27 cellular contexts compared by ENCODE assay signal in the genomic region with DNA sequence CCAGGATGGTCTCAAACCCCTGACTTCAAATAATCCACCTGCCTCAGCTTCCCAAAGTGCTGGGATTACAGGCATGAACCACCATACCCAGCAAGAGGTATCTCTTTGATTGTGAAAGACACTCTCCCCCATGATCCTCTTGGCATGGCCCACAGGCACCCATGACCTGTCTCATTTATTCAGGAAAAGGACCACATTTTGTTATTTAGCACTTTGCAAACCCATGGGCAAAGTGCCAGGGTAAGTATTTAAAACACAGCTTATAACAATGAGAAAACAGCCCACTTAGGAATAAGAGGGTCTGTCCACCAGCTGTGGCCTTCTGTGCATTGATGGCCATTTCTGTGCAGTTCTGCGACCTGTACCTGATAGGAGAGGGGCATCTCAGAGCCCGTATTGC. TPM values are rescaled to one million over a fixed set of nuclear protein-coding genes. Genes with fewer than 3 reads are reported as not detected.
DNase-seq lines count a peak whose midpoint lies in the region; ATAC-seq and TF ChIP-seq lines count a peak whose summit lies in the region.
"Had no signal": no experiment of that assay in that cellular context is flagged by ENCODE, and none has a peak within 500 bp of the region (broad histone marks: within the 10 kb centered on the region; RNA-seq: fewer than 3 reads in every experiment).

No MANE protein-coding gene starts in this region.

- no peak overlapping the region for H3K4me3 ChIP-seq in parathyroid adenoma (ENCODE audit: low read depth, low read length)
- H3K4me3 ChIP-seq: GM23338, SJCRH30, spleen had no signal

- H3K4me1 ChIP-seq in parathyroid adenoma = no peaks in the 10 kb centered on the region
- H3K4me1 ChIP-seq: BE2C had no signal

- H3K4me2 ChIP-seq in parathyroid adenoma (ENCODE audit: low read length) = no peak overlapping the region
- H3K4me2 ChIP-seq: GM23338 had no signal

- peaks cover 14% of the 10 kb centered on the region for H3K9me3 Mint-ChIP-seq in activated naive CD4-positive, alpha-beta T cell treated with anti-CD3 and anti-CD28 coated beads, Interleukin-2, amount 10 ng/mL, durations not matched to agents 7 days and 5 days
- no peaks in the 10 kb centered on the region for H3K9me3 Mint-ChIP-seq in endothelial cell (ENCODE audit: unreplicated experiment)
- peaks cover 8% of the 10 kb centered on the region for H3K9me3 Mint-ChIP-seq in T-helper 2 cell treated with Interferon-gamma antibody and Interleukin-4, amounts not matched to agents 5 μg/mL and 100 μg/mL, for 36 hours
- H3K9me3 Mint-ChIP-seq: activated naive CD4-positive, alpha-beta T cell treated with anti-CD3 and anti-CD28 coated beads, Interleukin-2, amount 50 U/mL, for 24 hours; central memory CD8-positive, alpha-beta T cell; T-cell had no signal

- CTCF ChIA-PET in activated naive CD4-positive, alpha-beta T cell treated with anti-CD3 and anti-CD28 coated beads, Interleukin-2, amount 10 ng/mL, durations not matched to agents 7 days and 5 days (lab: Charles Lee) = interaction anchor here (1.0 to 1.6 kb wide), 2 partner anchors 8 to 10 kb away, joined by 3 to 6 read pairs; no protein-coding TSS in a partner anchor

- TF ChIP-seq CTCF in endothelial cell (IDR thresholded peaks at IDR 0.05; ENCODE audit: unreplicated experiment) (no peak), parathyroid adenoma (IDR thresholded peaks at IDR 0.05) (no peak)

- H3K36me3 ChIP-seq in parathyroid adenoma (ENCODE audit: control insufficient read depth, insufficient read depth, low read length) = no peaks in the 10 kb centered on the region
- H3K36me3 ChIP-seq: BE2C, neutrophil, SJCRH30, spleen had no signal

- H3K27ac Mint-ChIP-seq in activated naive CD4-positive, alpha-beta T cell treated with anti-CD3 and anti-CD28 coated beads, Interleukin-2, amount 10 ng/mL, durations not matched to agents 7 days and 5 days = no peak overlapping the region
- peak overlapping the region; percentile 49 for H3K27ac Mint-ChIP-seq in endothelial cell (ENCODE audit: unreplicated experiment)
- no peak overlapping the region for H3K27ac Mint-ChIP-seq in T-helper 2 cell treated with Interferon-gamma antibody and Interleukin-4, amounts not matched to agents 5 μg/mL and 100 μg/mL, for 36 hours
- H3K27ac Mint-ChIP-seq: activated CD8-positive, alpha-beta T cell treated with anti-CD3 and anti-CD28 coated beads, Interleukin-2, amount 10 ng/mL, durations not matched to agents 7 days and 5 days; activated naive CD4-positive, alpha-beta T cell treated with anti-CD3 and anti-CD28 coated beads, Interleukin-2, amount 50 U/mL, for 24 hours; GM23338; stimulated activated memory B cell treated with anti-CD40 and anti-IgM and Interleukin-4, amounts not matched to agents 10 μg/mL and 1 μg/mL and 100 μg/mL, for 72 hours; T-cell had no signal

- no peak for ATAC-seq in GM19328 (IDR thresholded peaks at IDR 0.05; ENCODE audit: unreplicated experiment)
- ATAC-seq: activated CD8-positive, alpha-beta T cell treated with anti-CD3 and anti-CD28 coated beads, Interleukin-2, amount 10 ng/mL, durations not matched to agents 7 days and 5 days; GM23338; stimulated activated memory B cell treated with anti-CD40 and anti-IgM and Interleukin-4, amounts not matched to agents 10 μg/mL and 1 μg/mL and 100 μg/mL, for 72 hours; T-cell had no signal

- peaks cover 35% of the 10 kb centered on the region for H3K27me3 Mint-ChIP-seq in activated naive CD4-positive, alpha-beta T cell treated with anti-CD3 and anti-CD28 coated beads, Interleukin-2, amount 10 ng/mL, durations not matched to agents 7 days and 5 days
- peaks cover 7% of the 10 kb centered on the region for H3K27me3 Mint-ChIP-seq in endothelial cell (ENCODE audit: unreplicated experiment)
- H3K27me3 Mint-ChIP-seq in T-helper 2 cell treated with Interferon-gamma antibody and Interleukin-4, amounts not matched to agents 5 μg/mL and 100 μg/mL, for 36 hours (ENCODE audit: low read depth) = no peaks in the 10 kb centered on the region
- H3K27me3 Mint-ChIP-seq: activated naive CD4-positive, alpha-beta T cell treated with anti-CD3 and anti-CD28 coated beads, Interleukin-2, amount 50 U/mL, for 24 hours; central memory CD8-positive, alpha-beta T cell; stimulated activated memory B cell treated with anti-CD40 and anti-IgM and Interleukin-4, amounts not matched to agents 10 μg/mL and 1 μg/mL and 100 μg/mL, for 72 hours had no signal

- peaks cover 73% of the 10 kb centered on the region for H3K4me1 Mint-ChIP-seq in activated naive CD4-positive, alpha-beta T cell treated with anti-CD3 and anti-CD28 coated beads, Interleukin-2, amount 10 ng/mL, durations not matched to agents 7 days and 5 days
- H3K4me1 Mint-ChIP-seq in endothelial cell (ENCODE audit: unreplicated experiment) = peaks cover 35% of the 10 kb centered on the region
- peaks cover 54% of the 10 kb centered on the region for H3K4me1 Mint-ChIP-seq in T-helper 2 cell treated with Interferon-gamma antibody and Interleukin-4, amounts not matched to agents 5 μg/mL and 100 μg/mL, for 36 hours (ENCODE audit: low read depth)
- H3K4me1 Mint-ChIP-seq: GM23338 had no signal

- no peak overlapping the region for H3K9ac ChIP-seq in parathyroid adenoma

- H3K27me3 ChIP-seq in parathyroid adenoma (ENCODE audit: control insufficient read depth, insufficient read depth, low read length) = no peaks in the 10 kb centered on the region
- H3K27me3 ChIP-seq: BE2C, neutrophil, SJCRH30, spleen had no signal

- H3K36me3 Mint-ChIP-seq in activated naive CD4-positive, alpha-beta T cell treated with anti-CD3 and anti-CD28 coated beads, Interleukin-2, amount 10 ng/mL, durations not matched to agents 7 days and 5 days = peaks cover 22% of the 10 kb centered on the region
- peaks cover 17% of the 10 kb centered on the region for H3K36me3 Mint-ChIP-seq in endothelial cell (ENCODE audit: low read depth, unreplicated experiment)
- peaks cover 14% of the 10 kb centered on the region for H3K36me3 Mint-ChIP-seq in T-helper 2 cell treated with Interferon-gamma antibody and Interleukin-4, amounts not matched to agents 5 μg/mL and 100 μg/mL, for 36 hours (ENCODE audit: low read depth)
- H3K36me3 Mint-ChIP-seq: stimulated activated memory B cell treated with anti-CD40 and anti-IgM and Interleukin-4, amounts not matched to agents 10 μg/mL and 1 μg/mL and 100 μg/mL, for 72 hours; T-cell had no signal

- no peaks in the 10 kb centered on the region for H3K79me2 ChIP-seq in parathyroid adenoma

- H3K27ac ChIP-seq in parathyroid adenoma = peak overlapping the region; percentile 32
- H3K27ac ChIP-seq: neutrophil, SJCRH30 had no signal

- no peaks in the 10 kb centered on the region for H3K9me3 ChIP-seq in parathyroid adenoma (ENCODE audit: control insufficient read depth, low read length)
- H3K9me3 ChIP-seq: BE2C, neutrophil, SJCRH30 had no signal

- H2AFZ ChIP-seq in parathyroid adenoma = no peak overlapping the region
- H2AFZ ChIP-seq: GM23338 had no signal

- no peak overlapping the region for H3K4me3 Mint-ChIP-seq in activated naive CD4-positive, alpha-beta T cell treated with anti-CD3 and anti-CD28 coated beads, Interleukin-2, amount 10 ng/mL, durations not matched to agents 7 days and 5 days
- no peak overlapping the region for H3K4me3 Mint-ChIP-seq in endothelial cell (ENCODE audit: unreplicated experiment)
- no peak overlapping the region for H3K4me3 Mint-ChIP-seq in T-helper 2 cell treated with Interferon-gamma antibody and Interleukin-4, amounts not matched to agents 5 μg/mL and 100 μg/mL, for 36 hours
- H3K4me3 Mint-ChIP-seq: activated CD8-positive, alpha-beta T cell treated with anti-CD3 and anti-CD28 coated beads, Interleukin-2, amount 10 ng/mL, durations not matched to agents 7 days and 5 days; activated naive CD4-positive, alpha-beta T cell treated with anti-CD3 and anti-CD28 coated beads, Interleukin-2, amount 50 U/mL, for 24 hours; central memory CD8-positive, alpha-beta T cell; GM23338; stimulated activated memory B cell treated with anti-CD40 and anti-IgM and Interleukin-4, amounts not matched to agents 10 μg/mL and 1 μg/mL and 100 μg/mL, for 72 hours had no signal

- peak; percentile 2 for DNase-seq in activated naive CD4-positive, alpha-beta T cell treated with anti-CD3 and anti-CD28 coated beads, Interleukin-2, amount 10 ng/mL, durations not matched to agents 7 days and 5 days
- no peak for DNase-seq in activated naive CD4-positive, alpha-beta T cell treated with anti-CD3 and anti-CD28 coated beads, Interleukin-2, amount 50 U/mL, for 16 hours
- DNase-seq in NCI-H524 (lab: John Stamatoyannopoulos, UW) (peak; percentile 19 to 55), endothelial cell (ENCODE audit: low spot score) (no peak), NCI-H774 (lab: John Stamatoyannopoulos, UW) (no peak)
- DNase-seq in T-helper 2 cell treated with Interferon-gamma antibody and Interleukin-4, amounts not matched to agents 5 μg/mL and 100 μg/mL, for 36 hours (ENCODE audit: low spot score) = no peak
- DNase-seq: activated CD4-positive, alpha-beta T cell treated with anti-CD3 and anti-CD28 coated beads for 1 hour; activated CD8-positive, alpha-beta T cell treated with anti-CD3 and anti-CD28 coated beads, Interleukin-2, amount 10 ng/mL, durations not matched to agents 7 days and 5 days; activated T-cell treated with anti-CD3 and anti-CD28 coated beads, Interleukin-2, amount 50 U/mL, for 1 hour; aorta; BE2C; DND-41; NCI-H1092; NCI-H1930; NCI-H446 treated with DMSO at 0.1 percent for 48 hours; NK-92 treated with Interleukin-12 subunit alpha and Interleukin-12 subunit beta, amount 100 ng/mL, for 24 hours; SJCRH30; stimulated activated CD4-positive, alpha-beta T cell treated with anti-CD3 and anti-CD28 coated beads, Interleukin-2, amount 100 ng/mL, for 48 hours had no signal

RNA-seq across cellular contexts. Expression of a gene that starts 12.8 kb away (rescaled TPM):
- 22.4 TPM for total RNA-seq in endothelial cell (ENCODE audit: unreplicated experiment)

Comparison
In these comparisons a context has a peak if more than half of its experiments do, and no peak if none do; other contexts are left out.
1. DNase-seq: peak in activated naive CD4-positive, alpha-beta T cell treated with anti-CD3 and anti-CD28 coated beads, Interleukin-2, amount 10 ng/mL, durations not matched to agents 7 days and 5 days (single experiment) and NCI-H524 (2 of 2); none in activated naive CD4-positive, alpha-beta T cell treated with anti-CD3 and anti-CD28 coated beads, Interleukin-2, amount 50 U/mL, for 16 hours (single experiment), endothelial cell (single experiment), T-helper 2 cell treated with Interferon-gamma antibody and Interleukin-4, amounts not matched to agents 5 μg/mL and 100 μg/mL, for 36 hours (single experiment) and NCI-H774 (single experiment).